In genomic region chr10:72673280-72673679, GRCh38 we compare ENCODE assay signal across 19 cellular contexts. TPM values are rescaled to one million over a fixed set of nuclear protein-coding genes. Genes with fewer than 3 reads are reported as not detected.
DNase-seq lines count a peak whose midpoint lies in the region; FAIRE-seq and TF ChIP-seq lines count a peak whose summit lies in the region.
"Had no signal": no experiment of that assay in that cellular context is flagged by ENCODE, and none has a peak within 500 bp of the region (broad histone marks: within the 10 kb centered on the region; RNA-seq: fewer than 3 reads in every experiment).

No MANE protein-coding gene starts in this region.

- no peak overlapping the region for H3K4me2 ChIP-seq in hepatocyte

- H3K9me3 Mint-ChIP-seq in type B pancreatic cell: no peaks in the 10 kb centered on the region

- intact Hi-C loops in posterior vena cava (cut with DNase I): no loop called here

- DNase-seq in hepatocyte (ENCODE audit: low spot score) (peak; percentile 17), dedifferentiated amniotic fluid mesenchymal stem cell (ENCODE audit: extremely low spot score) (no peak), type B pancreatic cell (ENCODE audit: extremely low spot score, unreplicated experiment) (no peak), posterior vena cava (ENCODE audit: low spot score) (no peak)
- DNase-seq: C1 segment of cervical spinal cord; Calu3; CD4-positive, alpha-beta memory T cell; COR-L47; DMS153; DND-41; GM23248; H7; HCEC 1CT had no signal

- H3K36me3 Mint-ChIP-seq in type B pancreatic cell: no peaks in the 10 kb centered on the region
- H3K36me3 Mint-ChIP-seq: CD4-positive, alpha-beta memory T cell had no signal

- H3K79me2 ChIP-seq in hepatocyte: no peaks in the 10 kb centered on the region

- H3K27me3 ChIP-seq in hepatocyte (no peaks in the 10 kb centered on the region), mucosa of rectum (ENCODE audit: control insufficient read depth in 2 of 2, insufficient read depth in 2 of 2, low read length in 2 of 2) (no peaks in the 10 kb centered on the region)

- H3K4me1 ChIP-seq in hepatocyte (ENCODE audit: insufficient read depth) (peaks cover 20% of the 10 kb centered on the region), mucosa of rectum (ENCODE audit: control insufficient read depth in 2 of 2, insufficient read depth in 2 of 2, low read length in 2 of 2) (peaks cover 12 to 15% of the 10 kb centered on the region in 2 donors)

- H3K27ac Mint-ChIP-seq in type B pancreatic cell: no peak overlapping the region
- H3K27ac Mint-ChIP-seq: CD4-positive, alpha-beta memory T cell had no signal

- no peak overlapping the region for H3K4me3 ChIP-seq in hepatocyte
- no peak overlapping the region for H3K4me3 ChIP-seq in mucosa of rectum (ENCODE audit: low read length in 2 of 2)
- H3K4me3 ChIP-seq: GM23248 had no signal

- no peak for TF ChIP-seq CTCF in hepatocyte (IDR thresholded peaks at IDR 0.05; ENCODE audit: poor library complexity)
- no peak for TF ChIP-seq CTCF in type B pancreatic cell (conservative IDR thresholded peaks at IDR 0.05)

- WGBS in hepatocyte (ENCODE audit: low lambda C conversion rate, missing lambda C conversion rate): 57% methylated on average over 1 of the region's 1 CpG

- H3K27ac ChIP-seq in hepatocyte (no peak overlapping the region), mucosa of rectum (ENCODE audit: low read depth in 2 of 2, low read length in 2 of 2) (peak overlapping the region; percentile 43 to 82)
- H3K27ac ChIP-seq: GM23248 had no signal

- peaks cover 7% of the 10 kb centered on the region for H3K4me1 Mint-ChIP-seq in type B pancreatic cell (ENCODE audit: unreplicated experiment)

- H4K20me1 ChIP-seq in hepatocyte (ENCODE audit: insufficient read depth, poor library complexity, severe bottlenecking): no peaks in the 10 kb centered on the region

- H3K27me3 Mint-ChIP-seq in type B pancreatic cell: no peaks in the 10 kb centered on the region

- no peak overlapping the region for H3K9ac ChIP-seq in mucosa of rectum (ENCODE audit: low read depth in 1 of 2, low read length in 2 of 2)
- H3K9ac ChIP-seq: GM23248 had no signal

- H3K4me3 Mint-ChIP-seq in type B pancreatic cell: no peak overlapping the region
- H3K4me3 Mint-ChIP-seq: CD4-positive, alpha-beta memory T cell had no signal

- no peaks in the 10 kb centered on the region for H3K36me3 ChIP-seq in hepatocyte (replicated peaks; ENCODE audit: insufficient read depth, low read depth)
- H3K36me3 ChIP-seq in mucosa of rectum (ENCODE audit: control insufficient read depth in 2 of 2, insufficient read depth in 2 of 2, low read length in 2 of 2): no peaks in the 10 kb centered on the region

- no peaks in the 10 kb centered on the region for H3K9me2 ChIP-seq in hepatocyte (replicated peaks; ENCODE audit: insufficient read depth)

- H2AFZ ChIP-seq in hepatocyte: no peak overlapping the region

- no peaks in the 10 kb centered on the region for H3K9me3 ChIP-seq in hepatocyte (ENCODE audit: low read depth)
- no peaks in the 10 kb centered on the region for H3K9me3 ChIP-seq in mucosa of rectum (ENCODE audit: control insufficient read depth in 2 of 2, low read length in 2 of 2)

- FAIRE-seq in colon (lab: Jason Lieb, UNC): peak; percentile 60
- FAIRE-seq: G401.6, GM12892, GM19239, H1 had no signal

RNA-seq across cellular contexts. Expression of gene MCU, which starts 18.7 kb away (rescaled TPM):
- total RNA-seq in hepatocyte (39.8 and 41.7 TPM in 2 replicates), type B pancreatic cell (ENCODE audit: low replicate concordance) (26.0 and 27.0 TPM in 2 replicates), posterior vena cava (10 to 100 TPM; 23.7 to 24.0 TPM)
- polyA plus RNA-seq in hepatocyte: 30.7 and 31.6 TPM in 2 replicates

RNA-seq across cellular contexts. Expression of gene MICU1, which starts 47.4 kb away (rescaled TPM):
- total RNA-seq in hepatocyte: 52.6 and 60.1 TPM in 2 replicates
- 34.0 and 37.0 TPM in 2 replicates for polyA plus RNA-seq in hepatocyte
- 36.9 and 40.3 TPM in 2 replicates for total RNA-seq in type B pancreatic cell (ENCODE audit: low replicate concordance)
- 10 to 100 TPM; 57.6 to 58.9 TPM for total RNA-seq in posterior vena cava
